In genomic region chr11:94183886-94184264, GRCh38 we compare ENCODE assay signal across 8 cellular contexts. TPM values are rescaled to one million over a fixed set of nuclear protein-coding genes. Genes with fewer than 3 reads are reported as not detected.
DNase-seq lines count a peak whose midpoint lies in the region; ATAC-seq and TF ChIP-seq lines count a peak whose summit lies in the region.

No MANE protein-coding gene starts in this region.

- TF ChIP-seq POLR2A in breast epithelium (IDR thresholded peaks at IDR 0.05): no peak

- H3K9me3 Mint-ChIP-seq in CD4-positive, alpha-beta T cell: peaks cover 3% of the 10 kb centered on the region
- no peaks in the 10 kb centered on the region for H3K9me3 Mint-ChIP-seq in stimulated activated effector memory CD8-positive, alpha-beta T cell treated with anti-CD3 and anti-CD28 coated beads, Interleukin-12 subunit alpha, Interleukin-12 subunit beta, amount 100 ng/mL, for 72 hours

- H3K36me3 ChIP-seq in PC-3 (ENCODE audit: low read depth, low read length) (peaks cover 30% of the 10 kb centered on the region), breast epithelium (no peaks in the 10 kb centered on the region)

- H3F3A ChIP-seq in PC-3 (ENCODE audit: low read length, unreplicated experiment): no peaks in the 10 kb centered on the region

- no peaks in the 10 kb centered on the region for H3K79me2 ChIP-seq in PC-3 (ENCODE audit: low read length)

- intact Hi-C loops in CD4-positive, alpha-beta T cell (cut with DNase I, micrococcal nuclease): no loop called here
- intact Hi-C loops in PC-3 (cut with micrococcal nuclease): loop anchor here (1.0 to 10.0 kb wide), 2 partner anchors 101 to 320 kb away; no protein-coding TSS in a partner anchor
- intact Hi-C loops in breast epithelium (cut with DNase I; ENCODE audit: low total_unique reads): no loop called here

- no peaks in the 10 kb centered on the region for H3K9me2 ChIP-seq in PC-3 (replicated peaks; ENCODE audit: low read length)

- no peaks in the 10 kb centered on the region for H3K27me3 ChIP-seq in CD4-positive, alpha-beta T cell (ENCODE audit: control insufficient read depth, insufficient read depth, low read length)
- H3K27me3 ChIP-seq in PC-3 (ENCODE audit: low read length) (no peaks in the 10 kb centered on the region), breast epithelium (no peaks in the 10 kb centered on the region)

- no peaks in the 10 kb centered on the region for H3K27me3 Mint-ChIP-seq in CD4-positive, alpha-beta T cell

- no peak for ATAC-seq in CD4-positive, alpha-beta T cell (ENCODE audit: poor library complexity)
- peak; percentile 40 for ATAC-seq in GM18520 (IDR thresholded peaks at IDR 0.05; ENCODE audit: unreplicated experiment)
- peak; percentile 76 for ATAC-seq in HG03039 (IDR thresholded peaks at IDR 0.05; ENCODE audit: unreplicated experiment)
- ATAC-seq in PC-3: peak; percentile 81
- ATAC-seq in stimulated activated effector memory CD8-positive, alpha-beta T cell treated with anti-CD3 and anti-CD28 coated beads, Interleukin-12 subunit alpha, Interleukin-12 subunit beta, amount 100 ng/mL, for 72 hours: no peak

- peaks cover 4% of the 10 kb centered on the region; the same call in 1 of the 2 replicates for H3K4me1 ChIP-seq in PC-3 (ENCODE audit: insufficient read depth, low read length)
- H3K4me1 ChIP-seq in breast epithelium: peaks cover 0 to 5% of the 10 kb centered on the region in 2 donors

- peak overlapping the region; percentile 51 for H3K4me2 ChIP-seq in PC-3 (ENCODE audit: low read length)

- H3K27ac Mint-ChIP-seq in CD4-positive, alpha-beta T cell: no peak overlapping the region
- peak overlapping the region; percentile 14 for H3K27ac Mint-ChIP-seq in stimulated activated effector memory CD8-positive, alpha-beta T cell treated with anti-CD3 and anti-CD28 coated beads, Interleukin-12 subunit alpha, Interleukin-12 subunit beta, amount 100 ng/mL, for 72 hours

- H3K27ac ChIP-seq in CD4-positive, alpha-beta T cell (ENCODE audit: low read depth, low read length): no peak overlapping the region
- no peak overlapping the region for H3K27ac ChIP-seq in PC-3 (ENCODE audit: low read length)
- H3K27ac ChIP-seq in breast epithelium: no peak overlapping the region

- no peak for DNase-seq in CD4-positive, alpha-beta T cell
- DNase-seq in PC-3 (peak; percentile 89), breast epithelium (ENCODE audit: low spot score in 2 of 2) (peak; percentile 28 to 73), left kidney (ENCODE audit: low read depth, low spot score) (peak; percentile 83)
- DNase-seq in stimulated activated effector memory CD8-positive, alpha-beta T cell treated with anti-CD3 and anti-CD28 coated beads, Interleukin-12 subunit alpha, Interleukin-12 subunit beta, amount 100 ng/mL, for 72 hours (ENCODE audit: low spot score in 2 of 2): no peak
- no peak for DNase-seq in central memory CD4-positive, alpha-beta T cell

- no TSS peak for BruUV-seq in PC-3 (replicated peaks; lab: Mats Ljungman, UMichigan)

- TF ChIP-seq CTCF in CD4-positive, alpha-beta T cell (IDR thresholded peaks at IDR 0.05): peak; percentile 27
- TF ChIP-seq CTCF in PC-3 (conservative IDR thresholded peaks at IDR 0.05; ENCODE audit: low read depth, low read length) (peak; percentile 99), breast epithelium (IDR thresholded peaks at IDR 0.05) (peak; percentile 32 to 78 (median 60))

- peaks cover 40% of the 10 kb centered on the region for H3K36me3 Mint-ChIP-seq in CD4-positive, alpha-beta T cell (ENCODE audit: low read depth)
- peaks cover 28% of the 10 kb centered on the region for H3K36me3 Mint-ChIP-seq in stimulated activated effector memory CD8-positive, alpha-beta T cell treated with anti-CD3 and anti-CD28 coated beads, Interleukin-12 subunit alpha, Interleukin-12 subunit beta, amount 100 ng/mL, for 72 hours

- H3K4me3 Mint-ChIP-seq in CD4-positive, alpha-beta T cell: no peak overlapping the region
- H3K4me3 Mint-ChIP-seq in stimulated activated effector memory CD8-positive, alpha-beta T cell treated with anti-CD3 and anti-CD28 coated beads, Interleukin-12 subunit alpha, Interleukin-12 subunit beta, amount 100 ng/mL, for 72 hours: no peak overlapping the region

- H4K20me1 ChIP-seq in PC-3 (ENCODE audit: low read length): no peaks in the 10 kb centered on the region

- no peaks in the 10 kb centered on the region for H3K4me1 Mint-ChIP-seq in CD4-positive, alpha-beta T cell (ENCODE audit: low read depth)
- peaks cover 6% of the 10 kb centered on the region for H3K4me1 Mint-ChIP-seq in stimulated activated effector memory CD8-positive, alpha-beta T cell treated with anti-CD3 and anti-CD28 coated beads, Interleukin-12 subunit alpha, Interleukin-12 subunit beta, amount 100 ng/mL, for 72 hours

- H3K9ac ChIP-seq in PC-3 (ENCODE audit: low read length): no peak overlapping the region

- POLR2A ChIA-PET in CD4-positive, alpha-beta T cell (lab: Charles Lee): no interaction called here
- POLR2A ChIA-PET in PC-3 (lab: Charles Lee; ENCODE audit: unreplicated experiment): no interaction called here

- no peak overlapping the region for H2AFZ ChIP-seq in PC-3 (ENCODE audit: low read length)

- H3K4me3 ChIP-seq in PC-3 (ENCODE audit: low read length) (no peak overlapping the region; the same call in 1 of the 2 replicates), breast epithelium (peak overlapping the region in 1 of 3 donors; percentile 4)

- CTCF ChIA-PET in CD4-positive, alpha-beta T cell (lab: Charles Lee): no interaction called here
- CTCF ChIA-PET in PC-3 (lab: Charles Lee): interaction anchor here (0.9 to 1.3 kb wide), 2 partner anchors 12 to 288 kb away, joined by 4 read pairs; no protein-coding TSS in a partner anchor

- no peaks in the 10 kb centered on the region for H3K9me3 ChIP-seq in CD4-positive, alpha-beta T cell (ENCODE audit: control insufficient read depth, low read length)
- H3K9me3 ChIP-seq in PC-3 (ENCODE audit: low read length): no peaks in the 10 kb centered on the region
- no peaks in the 10 kb centered on the region for H3K9me3 ChIP-seq in breast epithelium

RNA-seq across cellular contexts. Expression of gene PANX1, which starts 55.2 kb away (rescaled TPM):
- total RNA-seq in CD4-positive, alpha-beta T cell: 1 to 10 TPM; 4.8 to 4.9 TPM
- total RNA-seq in PC-3 (2014; rRNA removed): 62.9 and 67.7 TPM in 2 replicates
- total RNA-seq in breast epithelium: 10 to 100 TPM; 16.7 to 20.3 (median 17.7) TPM

Comparison
In these comparisons a context has a peak if more than half of its experiments do, and no peak if none do; other contexts are left out.
1. ATAC-seq: peak in GM18520 (single experiment), HG03039 (single experiment) and PC-3 (single experiment); none in CD4-positive, alpha-beta T cell (single experiment) and stimulated activated effector memory CD8-positive, alpha-beta T cell treated with anti-CD3 and anti-CD28 coated beads, Interleukin-12 subunit alpha, Interleukin-12 subunit beta, amount 100 ng/mL, for 72 hours (single experiment).
2. DNase-seq: peak in PC-3 (single experiment), breast epithelium (2 of 2) and left kidney (single experiment); none in CD4-positive, alpha-beta T cell (0 of 10), stimulated activated effector memory CD8-positive, alpha-beta T cell treated with anti-CD3 and anti-CD28 coated beads, Interleukin-12 subunit alpha, Interleukin-12 subunit beta, amount 100 ng/mL, for 72 hours (0 of 2) and central memory CD4-positive, alpha-beta T cell (single experiment).
3. CTCF ChIP-seq: peak in every context shown above with its lines; median percentile 99 in PC-3; 60 in breast epithelium; 27 in CD4-positive, alpha-beta T cell.